ENCODE assay signal across 2 cellular contexts in genomic region chr1:220457982-220458381, GRCh38.
TF ChIP-seq lines count a peak whose summit lies in the region.

No MANE protein-coding gene starts in this region.

TF ChIP-seq in IMR-90, 13 proteins besides CTCF, POLR2A, EP300 and RAD21 (continued from another document):
- TF ChIP-seq CHD1 (IDR thresholded peaks at IDR 0.05; ENCODE audit: low read depth, low read length) (no peak), SMC3 (IDR thresholded peaks at IDR 0.05; ENCODE audit: low read depth, low read length) (no peak), RFX5 (IDR thresholded peaks at IDR 0.05; ENCODE audit: low read depth, low read length) (no peak), FOS (IDR thresholded peaks at IDR 0.05; ENCODE audit: low read depth, low read length) (no peak), CEBPB (IDR thresholded peaks at IDR 0.05; ENCODE audit: low read depth, low read length) (no peak), ELK1 (IDR thresholded peaks at IDR 0.05; ENCODE audit: borderline replicate concordance, low read depth, low read length) (no peak), MXI1 (IDR thresholded peaks at IDR 0.05; ENCODE audit: borderline replicate concordance, low read depth, low read length) (no peak), USF2 (IDR thresholded peaks at IDR 0.05; ENCODE audit: low read depth, low read length) (no peak)

TF ChIP-seq in endothelial cell of umbilical vein, 7 proteins besides CTCF, POLR2A, EP300 and RAD21 (continued from another document):
- TF ChIP-seq, protein P1, sequence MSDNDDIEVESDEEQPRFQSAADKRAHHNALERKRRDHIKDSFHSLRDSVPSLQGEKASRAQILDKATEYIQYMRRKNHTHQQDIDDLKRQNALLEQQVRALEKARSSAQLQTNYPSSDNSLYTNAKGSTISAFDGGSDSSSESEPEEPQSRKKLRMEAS (IDR thresholded peaks at IDR 0.05; ENCODE audit: insufficient read depth, insufficient read length), result no peak
- no peak for TF ChIP-seq JUN (IDR thresholded peaks at IDR 0.05; ENCODE audit: borderline replicate concordance, insufficient read depth, insufficient read length, low read depth)
TF ChIP-seq in endothelial cell of umbilical vein: peak in this region for 1.
